17 cellular contexts compared by ENCODE assay signal in genomic region chr3:151971194-151971771, GRCh38.
DNase-seq lines count a peak whose midpoint lies in the region; ATAC-seq and TF ChIP-seq lines count a peak whose summit lies in the region.
"Had no signal": no experiment of that assay in that cellular context is flagged by ENCODE, and none has a peak within 500 bp of the region (broad histone marks: within the 10 kb centered on the region; RNA-seq: fewer than 3 reads in every experiment).

No MANE protein-coding gene starts in this region.

- H3K27me3 ChIP-seq in HCT116 (ENCODE audit: insufficient read depth, low read length): no peaks in the 10 kb centered on the region
- H3K27me3 ChIP-seq in Panc1 (ENCODE audit: control insufficient read depth, insufficient read depth, low read length): no peaks in the 10 kb centered on the region
- H3K27me3 ChIP-seq in hepatocyte: no peaks in the 10 kb centered on the region
- no peaks in the 10 kb centered on the region for H3K27me3 ChIP-seq in stomach
- H3K27me3 ChIP-seq in adrenal gland: no peaks in the 10 kb centered on the region

- no peak for DNase-seq in HCT116 (ENCODE audit: low read depth, low spot score)
- no peak for DNase-seq in Panc1 (ENCODE audit: low read depth, low spot score)
- DNase-seq in hepatocyte (ENCODE audit: low spot score): no peak
- DNase-seq in stomach: no peak
- no peak for DNase-seq in adrenal gland
- no peak for DNase-seq in amygdala (lab: John Stamatoyannopoulos, UW)
- DNase-seq in NCI-H526 treated with DMSO at 0.1 percent for 48 hours (lab: John Stamatoyannopoulos, UW): no peak
- DNase-seq: GF-D8, Kasumi-1, MM.1S, NCI-H1092, NCI-H1436 treated with DMSO at 0.1 percent for 48 hours, NCI-H82, OCI-M1, SIG-M5 had no signal

- H3K36me3 ChIP-seq in HCT116 (ENCODE audit: control insufficient read depth in 1 of 2, insufficient read depth in 2 of 2, low read length in 2 of 2): 0 out of 4 replicates have a peak, but pooled peaks cover 0 to 8% of the 10 kb centered on the region in 2 experiments
- H3K36me3 ChIP-seq in Panc1 (ENCODE audit: control insufficient read depth, insufficient read depth, low read length): no peaks in the 10 kb centered on the region
- no peaks in the 10 kb centered on the region for H3K36me3 ChIP-seq in hepatocyte (replicated peaks; ENCODE audit: insufficient read depth, low read depth)
- H3K36me3 ChIP-seq in stomach: no peaks in the 10 kb centered on the region
- H3K36me3 ChIP-seq in adrenal gland (replicated peaks in 1 of 2): no peaks in the 10 kb centered on the region
- H3K36me3 ChIP-seq: HAP-1 had no signal

- H3K27ac ChIP-seq in HCT116 (ENCODE audit: low read depth, low read length) (peak overlapping the region; percentile 92), Panc1 (ENCODE audit: low read length) (no peak overlapping the region), hepatocyte (peak overlapping the region; percentile 62), stomach (peak overlapping the region in 3 of 5 donors; percentile 38 to 69 (median 52)), adrenal gland (no peak overlapping the region)
- H3K27ac ChIP-seq: RWPE1 had no signal

- H4K20me1 ChIP-seq in HCT116 (ENCODE audit: insufficient read depth) (no peaks in the 10 kb centered on the region), hepatocyte (ENCODE audit: insufficient read depth, poor library complexity, severe bottlenecking) (no peaks in the 10 kb centered on the region)

- TF ChIP-seq POLR2A in HCT116 (IDR thresholded peaks at IDR 0.05; ENCODE audit: borderline replicate concordance, extremely low read depth, insufficient read depth, insufficient read length): no peak
- TF ChIP-seq POLR2A in stomach (IDR thresholded peaks at IDR 0.05): no peak
- TF ChIP-seq POLR2A in adrenal gland (IDR thresholded peaks at IDR 0.05): no peak

- TF ChIP-seq CTCF in HCT116 (IDR thresholded peaks at IDR 0.05 in 2 of 3, conservative IDR thresholded peaks at IDR 0.05 in 1 of 3; ENCODE audit: borderline replicate concordance in 1 of 3, insufficient read depth in 1 of 3, low read depth in 2 of 3, low read length in 2 of 3) (no peak), Panc1 (IDR thresholded peaks at IDR 0.05) (no peak), hepatocyte (IDR thresholded peaks at IDR 0.05; ENCODE audit: poor library complexity) (no peak), stomach (IDR thresholded peaks at IDR 0.05) (no peak), adrenal gland (IDR thresholded peaks at IDR 0.05) (no peak)

- H3K4me3 ChIP-seq in HCT116 (replicated peaks in 1 of 2; ENCODE audit: low read depth in 1 of 2, low read length in 2 of 2): peak overlapping the region in 1 of 2 experiments; percentile 26; a peak in 2 of 4 replicates
- H3K4me3 ChIP-seq in Panc1 (ENCODE audit: low read depth in 2 of 2, low read length in 2 of 2): no peak overlapping the region
- H3K4me3 ChIP-seq in hepatocyte: no peak overlapping the region
- H3K4me3 ChIP-seq in stomach: no peak overlapping the region
- H3K4me3 ChIP-seq in adrenal gland: no peak overlapping the region
- H3K4me3 ChIP-seq: HAP-1 had no signal

- CTCF ChIA-PET in HCT116 (lab: Charles Lee) (no interaction called here), Panc1 (lab: Charles Lee) (no interaction called here)

- RAD21 ChIA-PET in HCT116 (lab: Charles Lee; ENCODE audit: low non-redundant PET in 1 of 2, low total read pairs in 2 of 2, uncharacterized antibody in 2 of 2, unreplicated experiment in 2 of 2): no interaction called here

- 0 out of 4 replicates have a peak, but pooled peaks cover 0 to 4% of the 10 kb centered on the region in 2 experiments for H3K9me3 ChIP-seq in HCT116 (ENCODE audit: control insufficient read depth in 1 of 2, insufficient read depth in 1 of 2, low read depth in 1 of 2, low read length in 2 of 2)
- no peaks in the 10 kb centered on the region for H3K9me3 ChIP-seq in Panc1 (ENCODE audit: control insufficient read depth, insufficient read depth, low read depth, low read length)
- no peaks in the 10 kb centered on the region for H3K9me3 ChIP-seq in hepatocyte (ENCODE audit: low read depth)
- no peaks in the 10 kb centered on the region for H3K9me3 ChIP-seq in stomach
- no peaks in the 10 kb centered on the region for H3K9me3 ChIP-seq in adrenal gland (replicated peaks in 1 of 3)
- H3K9me3 ChIP-seq: HAP-1 had no signal

- peak overlapping the region; percentile 56 for H2AFZ ChIP-seq in HCT116 (ENCODE audit: low read depth, low read length, poor library complexity, severe bottlenecking)
- H2AFZ ChIP-seq in hepatocyte: no peak overlapping the region

- no peaks in the 10 kb centered on the region for H3K79me2 ChIP-seq in HCT116 (ENCODE audit: insufficient read depth, low read length)
- H3K79me2 ChIP-seq in hepatocyte: no peaks in the 10 kb centered on the region

- ATAC-seq in HCT116 (peak; percentile 15; the same call in 1 of the 2 replicates), Panc1 (0 out of 2 replicates have a peak, but pooled peaks have one; percentile 22)

- TF ChIP-seq EP300 in stomach (IDR thresholded peaks at IDR 0.05): no peak

- no peaks in the 10 kb centered on the region for H3K9me2 ChIP-seq in HCT116 (ENCODE audit: insufficient read depth)
- no peaks in the 10 kb centered on the region for H3K9me2 ChIP-seq in hepatocyte (replicated peaks; ENCODE audit: insufficient read depth)

- no peak for TF ChIP-seq RAD21 in HCT116 (IDR thresholded peaks at IDR 0.05; ENCODE audit: low read depth)

- H3K4me1 ChIP-seq in HCT116 (ENCODE audit: control insufficient read depth in 1 of 2, insufficient read depth in 2 of 2, low read length in 2 of 2) (peaks cover 68 to 74% of the 10 kb centered on the region in 2 experiments), Panc1 (ENCODE audit: control insufficient read depth, insufficient read depth, low read length) (no peaks in the 10 kb centered on the region; the same call in 1 of the 2 replicates), hepatocyte (ENCODE audit: insufficient read depth) (peaks cover 3% of the 10 kb centered on the region), stomach (peaks cover 0 to 20% (median 12%) of the 10 kb centered on the region in 4 donors), adrenal gland (replicated peaks in 1 of 2) (no peaks in the 10 kb centered on the region)

- POLR2A ChIA-PET in HCT116 (lab: Charles Lee) (no interaction called here), Panc1 (lab: Charles Lee) (no interaction called here)

- in situ Hi-C loops in Panc1 (cut with HindIII; ENCODE audit: low pct_unique_long_range_greater_than_20kb, low sequenced_read_pairs): no loop called here

- H3K4me2 ChIP-seq in HCT116 (ENCODE audit: low read length) (peak overlapping the region; percentile 51), hepatocyte (peak overlapping the region; percentile 12)

- no TSS peak for BruUV-seq in HCT116 (replicated peaks; lab: Mats Ljungman, UMichigan)
- no TSS peak for BruUV-seq in Panc1 (replicated peaks; lab: Mats Ljungman, UMichigan)

- H3K9ac ChIP-seq in HCT116 (ENCODE audit: low read length): peak overlapping the region; percentile 17

- intact Hi-C loops in HCT116 (cut with micrococcal nuclease) (no loop called here), Panc1 (cut with micrococcal nuclease; ENCODE audit: unreplicated experiment) (no loop called here), stomach (cut with DNase I; ENCODE audit: low total_unique reads) (no loop called here), adrenal gland (cut with DNase I) (no loop called here)

TF ChIP-seq in HCT116, 20 proteins besides CTCF, POLR2A, EP300 and RAD21:
- TF ChIP-seq EGR1 (IDR thresholded peaks at IDR 0.05; ENCODE audit: low read depth) (0 out of 2 replicates have a peak, but pooled peaks have one; percentile 4), SIN3A (IDR thresholded peaks at IDR 0.05; ENCODE audit: low read depth) (no peak), ZFX (IDR thresholded peaks at IDR 0.05) (no peak)
- TF ChIP-seq, protein P1, sequence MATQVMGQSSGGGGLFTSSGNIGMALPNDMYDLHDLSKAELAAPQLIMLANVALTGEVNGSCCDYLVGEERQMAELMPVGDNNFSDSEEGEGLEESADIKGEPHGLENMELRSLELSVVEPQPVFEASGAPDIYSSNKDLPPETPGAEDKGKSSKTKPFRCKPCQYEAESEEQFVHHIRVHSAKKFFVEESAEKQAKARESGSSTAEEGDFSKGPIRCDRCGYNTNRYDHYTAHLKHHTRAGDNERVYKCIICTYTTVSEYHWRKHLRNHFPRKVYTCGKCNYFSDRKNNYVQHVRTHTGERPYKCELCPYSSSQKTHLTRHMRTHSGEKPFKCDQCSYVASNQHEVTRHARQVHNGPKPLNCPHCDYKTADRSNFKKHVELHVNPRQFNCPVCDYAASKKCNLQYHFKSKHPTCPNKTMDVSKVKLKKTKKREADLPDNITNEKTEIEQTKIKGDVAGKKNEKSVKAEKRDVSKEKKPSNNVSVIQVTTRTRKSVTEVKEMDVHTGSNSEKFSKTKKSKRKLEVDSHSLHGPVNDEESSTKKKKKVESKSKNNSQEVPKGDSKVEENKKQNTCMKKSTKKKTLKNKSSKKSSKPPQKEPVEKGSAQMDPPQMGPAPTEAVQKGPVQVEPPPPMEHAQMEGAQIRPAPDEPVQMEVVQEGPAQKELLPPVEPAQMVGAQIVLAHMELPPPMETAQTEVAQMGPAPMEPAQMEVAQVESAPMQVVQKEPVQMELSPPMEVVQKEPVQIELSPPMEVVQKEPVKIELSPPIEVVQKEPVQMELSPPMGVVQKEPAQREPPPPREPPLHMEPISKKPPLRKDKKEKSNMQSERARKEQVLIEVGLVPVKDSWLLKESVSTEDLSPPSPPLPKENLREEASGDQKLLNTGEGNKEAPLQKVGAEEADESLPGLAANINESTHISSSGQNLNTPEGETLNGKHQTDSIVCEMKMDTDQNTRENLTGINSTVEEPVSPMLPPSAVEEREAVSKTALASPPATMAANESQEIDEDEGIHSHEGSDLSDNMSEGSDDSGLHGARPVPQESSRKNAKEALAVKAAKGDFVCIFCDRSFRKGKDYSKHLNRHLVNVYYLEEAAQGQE (IDR thresholded peaks at IDR 0.05; ENCODE audit: low read depth): no peak

Comparison
In these comparisons a context has a peak if more than half of its experiments do, and no peak if none do; other contexts are left out.
1. H3K27ac ChIP-seq: peak in HCT116 (single experiment), hepatocyte (single experiment) and stomach (3 of 5); none in Panc1 (single experiment) and adrenal gland (0 of 5).